ENCODE assay signal across 8 cellular contexts in the genomic region with DNA sequence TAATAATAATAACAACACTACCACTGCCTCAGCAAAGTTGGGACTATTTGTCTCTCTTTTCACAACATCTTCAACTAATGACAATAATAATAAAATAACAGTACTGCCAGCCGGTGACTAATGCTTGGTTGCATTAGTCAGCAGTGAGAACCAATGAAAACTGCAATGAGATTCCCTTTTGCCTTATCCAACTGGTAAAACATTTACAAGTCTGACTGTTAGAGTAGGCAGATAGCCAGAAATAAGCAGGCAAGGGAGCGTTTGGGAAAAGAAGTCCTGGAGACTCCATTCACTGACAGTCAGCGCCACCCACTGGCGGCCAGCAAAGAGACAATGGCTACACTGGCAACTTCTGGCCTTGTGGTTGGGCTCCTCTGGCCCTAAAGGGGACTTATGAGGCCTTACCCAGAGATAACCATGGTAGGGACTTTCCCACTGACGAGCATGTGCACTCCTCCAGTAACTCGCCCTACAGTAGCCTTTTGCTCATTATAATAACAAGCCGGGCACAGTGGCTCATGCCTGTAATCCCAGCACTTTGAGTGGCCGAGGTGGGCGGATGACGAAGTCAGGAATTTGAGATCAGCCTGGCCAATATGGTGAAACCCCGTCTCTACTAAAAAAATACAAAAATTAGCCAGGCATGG. TPM values are rescaled to one million over a fixed set of nuclear protein-coding genes. Genes with fewer than 3 reads are reported as not detected.
A peak's percentile ranks its signal among the peaks of the same experiment; 100 is the strongest.
DNase-seq lines count a peak whose midpoint lies in the region; ATAC-seq and TF ChIP-seq lines count a peak whose summit lies in the region.

No MANE protein-coding gene starts in this region.

- peak; percentile 87 for DNase-seq in AG08395 (ENCODE audit: low spot score)
- DNase-seq in NCI-H1048 (lab: John Stamatoyannopoulos, UW), result peak; percentile 19
- peak; percentile 81 to 83 for DNase-seq in erythroblast (lab: John Stamatoyannopoulos, UW)
- DNase-seq in myocyte (ENCODE audit: low read depth), result peak; percentile 99

- peak; percentile 77 for ATAC-seq in SK-N-SH treated with all-trans-retinoic acid at 6 μM for 48 hours
- ATAC-seq in GM19455 (IDR thresholded peaks at IDR 0.05; ENCODE audit: unreplicated experiment), result no peak
- ATAC-seq in HG02970 (IDR thresholded peaks at IDR 0.05; ENCODE audit: low FRiP score, unreplicated experiment), result no peak

- TF ChIP-seq POLR2A in erythroblast (IDR thresholded peaks at IDR 0.05; ENCODE audit: low read length), result no peak

- TF ChIP-seq CTCF in GM12872 (IDR thresholded peaks at IDR 0.05; ENCODE audit: insufficient read depth, low read depth, low read length), result peak; percentile 73

TF ChIP-seq in SK-N-SH treated with all-trans-retinoic acid at 6 μM for 48 hours, 23 proteins besides CTCF, POLR2A, EP300 and RAD21:
- TF ChIP-seq PPARA (CRISPR knock-in tag; IDR thresholded peaks at IDR 0.05; ENCODE audit: borderline replicate concordance) (no peak), TCF4 (CRISPR knock-in tag; IDR thresholded peaks at IDR 0.05; ENCODE audit: borderline replicate concordance) (no peak), CREB5 (CRISPR knock-in tag; IDR thresholded peaks at IDR 0.05; ENCODE audit: low read depth) (no peak), ZNF565 (CRISPR knock-in tag; conservative IDR thresholded peaks at IDR 0.05; ENCODE audit: low read depth) (no peak), ESRRG (CRISPR knock-in tag; IDR thresholded peaks at IDR 0.05) (no peak), SNAI2 (CRISPR knock-in tag; IDR thresholded peaks at IDR 0.05) (no peak), ARNTL (CRISPR knock-in tag; IDR thresholded peaks at IDR 0.05; ENCODE audit: borderline replicate concordance, low read depth) (no peak), ZC3H10 (CRISPR knock-in tag; IDR thresholded peaks at IDR 0.05) (no peak), OSR1 (CRISPR knock-in tag; IDR thresholded peaks at IDR 0.05) (no peak), CSDC2 (CRISPR knock-in tag; IDR thresholded peaks at IDR 0.05) (no peak), CSRNP3 (CRISPR knock-in tag; IDR thresholded peaks at IDR 0.05) (no peak), BACH2 (CRISPR knock-in tag; IDR thresholded peaks at IDR 0.05; ENCODE audit: borderline replicate concordance) (no peak)
- TF ChIP-seq, protein P1, sequence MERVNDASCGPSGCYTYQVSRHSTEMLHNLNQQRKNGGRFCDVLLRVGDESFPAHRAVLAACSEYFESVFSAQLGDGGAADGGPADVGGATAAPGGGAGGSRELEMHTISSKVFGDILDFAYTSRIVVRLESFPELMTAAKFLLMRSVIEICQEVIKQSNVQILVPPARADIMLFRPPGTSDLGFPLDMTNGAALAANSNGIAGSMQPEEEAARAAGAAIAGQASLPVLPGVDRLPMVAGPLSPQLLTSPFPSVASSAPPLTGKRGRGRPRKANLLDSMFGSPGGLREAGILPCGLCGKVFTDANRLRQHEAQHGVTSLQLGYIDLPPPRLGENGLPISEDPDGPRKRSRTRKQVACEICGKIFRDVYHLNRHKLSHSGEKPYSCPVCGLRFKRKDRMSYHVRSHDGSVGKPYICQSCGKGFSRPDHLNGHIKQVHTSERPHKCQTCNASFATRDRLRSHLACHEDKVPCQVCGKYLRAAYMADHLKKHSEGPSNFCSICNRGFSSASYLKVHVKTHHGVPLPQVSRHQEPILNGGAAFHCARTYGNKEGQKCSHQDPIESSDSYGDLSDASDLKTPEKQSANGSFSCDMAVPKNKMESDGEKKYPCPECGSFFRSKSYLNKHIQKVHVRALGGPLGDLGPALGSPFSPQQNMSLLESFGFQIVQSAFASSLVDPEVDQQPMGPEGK (CRISPR knock-in tag; IDR thresholded peaks at IDR 0.05; ENCODE audit: borderline replicate concordance), result no peak
- TF ChIP-seq, protein P2, sequence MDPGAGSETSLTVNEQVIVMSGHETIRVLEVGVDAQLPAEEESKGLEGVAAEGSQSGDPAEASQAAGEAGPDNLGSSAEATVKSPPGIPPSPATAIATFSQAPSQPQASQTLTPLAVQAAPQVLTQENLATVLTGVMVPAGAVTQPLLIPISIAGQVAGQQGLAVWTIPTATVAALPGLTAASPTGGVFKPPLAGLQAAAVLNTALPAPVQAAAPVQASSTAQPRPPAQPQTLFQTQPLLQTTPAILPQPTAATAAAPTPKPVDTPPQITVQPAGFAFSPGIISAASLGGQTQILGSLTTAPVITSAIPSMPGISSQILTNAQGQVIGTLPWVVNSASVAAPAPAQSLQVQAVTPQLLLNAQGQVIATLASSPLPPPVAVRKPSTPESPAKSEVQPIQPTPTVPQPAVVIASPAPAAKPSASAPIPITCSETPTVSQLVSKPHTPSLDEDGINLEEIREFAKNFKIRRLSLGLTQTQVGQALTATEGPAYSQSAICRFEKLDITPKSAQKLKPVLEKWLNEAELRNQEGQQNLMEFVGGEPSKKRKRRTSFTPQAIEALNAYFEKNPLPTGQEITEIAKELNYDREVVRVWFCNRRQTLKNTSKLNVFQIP (CRISPR knock-in tag; IDR thresholded peaks at IDR 0.05; ENCODE audit: borderline replicate concordance, low read depth), result no peak
TF ChIP-seq in SK-N-SH treated with all-trans-retinoic acid at 6 μM for 48 hours: peak in this region for 0.

RNA-seq across cellular contexts. Expression of gene NSFL1C, which starts 3.4 kb away (rescaled TPM):
- total RNA-seq in myocyte, result 49.6 and 67.0 TPM in 2 replicates
- 102 TPM for polyA plus RNA-seq in myocyte (2012)

RNA-seq across cellular contexts. Expression of gene SIRPB2, which starts 21.2 kb away (rescaled TPM):
- total RNA-seq in myocyte, result not detected in 2 replicates
- not detected for polyA plus RNA-seq in myocyte (2012)

Comparison
In these comparisons a context has a peak if more than half of its experiments do, and no peak if none do; other contexts are left out.
1. DNase-seq: peak in every context shown above with its lines; median percentile 99 in myocyte; 87 in AG08395; 82 in erythroblast; 19 in NCI-H1048.